16 cellular contexts compared by ENCODE assay signal in the genomic region with DNA sequence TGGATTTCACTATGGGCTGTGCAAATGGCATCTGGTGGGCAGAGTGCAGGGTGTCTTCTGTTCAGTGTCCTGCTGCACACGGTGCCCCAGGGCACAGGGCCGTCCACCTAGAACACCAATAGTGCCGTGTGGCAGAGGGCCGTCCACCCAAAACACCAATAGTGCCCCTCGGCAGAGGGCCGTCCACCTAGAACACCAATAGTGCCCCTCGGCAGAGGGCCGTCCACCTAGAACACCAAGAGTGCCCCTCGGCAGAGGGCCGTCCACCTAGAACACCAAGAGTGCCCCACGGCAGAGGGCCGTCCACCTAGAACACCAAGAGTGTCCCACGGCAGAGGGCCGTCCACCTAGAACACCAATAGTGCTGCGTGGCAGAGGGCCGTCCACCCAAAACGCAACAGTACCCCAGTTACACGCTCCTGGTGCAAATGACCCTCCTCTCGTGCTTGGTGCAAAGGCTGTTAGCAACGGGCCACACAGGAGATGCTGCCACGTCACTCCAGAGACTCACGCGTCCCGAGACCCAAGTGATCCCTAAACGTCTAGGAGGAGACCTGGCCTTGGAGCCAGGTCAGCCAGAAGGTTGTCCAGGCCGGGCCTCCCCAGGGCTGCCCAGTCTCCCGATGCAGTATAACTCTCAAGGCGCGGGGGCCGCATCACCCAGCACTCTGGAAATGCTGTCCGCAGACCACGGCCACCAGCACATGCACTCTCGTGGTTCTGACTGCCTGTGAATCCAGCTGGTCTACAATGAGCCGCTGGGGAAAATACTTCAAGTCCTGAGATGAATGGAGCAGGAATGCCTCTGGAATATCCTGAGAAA. TPM values are rescaled to one million over a fixed set of nuclear protein-coding genes. Genes with fewer than 3 reads are reported as not detected.
DNase-seq lines count a peak whose midpoint lies in the region; ATAC-seq, FAIRE-seq and TF ChIP-seq lines count a peak whose summit lies in the region.
"Had no signal": no experiment of that assay in that cellular context is flagged by ENCODE, and none has a peak within 500 bp of the region (broad histone marks: within the 10 kb centered on the region; RNA-seq: fewer than 3 reads in every experiment).

No MANE protein-coding gene starts in this region.

- H3K9me3 ChIP-seq in RWPE2 (ENCODE audit: severe bottlenecking) = no peaks in the 10 kb centered on the region
- no peaks in the 10 kb centered on the region for H3K9me3 ChIP-seq in kidney (ENCODE audit: control insufficient read depth in 1 of 2, low read length in 2 of 2)
- no peaks in the 10 kb centered on the region for H3K9me3 ChIP-seq in pancreas

- H3K27me3 ChIP-seq in RWPE2 (ENCODE audit: insufficient read depth, poor library complexity, severe bottlenecking) = no peaks in the 10 kb centered on the region
- H3K27me3 ChIP-seq in pancreas = no peaks in the 10 kb centered on the region

- no peak overlapping the region for H3K9ac ChIP-seq in kidney (ENCODE audit: low read length in 2 of 2)

- H3K27ac ChIP-seq in RWPE2 (ENCODE audit: poor library complexity, severe bottlenecking) (no peak overlapping the region), kidney (ENCODE audit: low read depth in 2 of 2, low read length in 2 of 2) (no peak overlapping the region), pancreas (peak overlapping the region; percentile 17 to 55 (median 40))
- H3K27ac ChIP-seq: VCaP had no signal

- ATAC-seq in RWPE2 (ENCODE audit: low read depth) (no peak), pancreas (peak; percentile 30 to 41 (median 36)), GM19023 (IDR thresholded peaks at IDR 0.05; ENCODE audit: unreplicated experiment) (no peak), HG03571 (IDR thresholded peaks at IDR 0.05; ENCODE audit: unreplicated experiment) (no peak)
- ATAC-seq: PC-3 had no signal

- H3K4me3 ChIP-seq in RWPE2 (ENCODE audit: severe bottlenecking) (no peak overlapping the region), kidney (ENCODE audit: low read length in 2 of 2) (no peak overlapping the region), pancreas (no peak overlapping the region)

- H3K36me3 ChIP-seq in RWPE2 (ENCODE audit: low read depth) = no peaks in the 10 kb centered on the region
- no peaks in the 10 kb centered on the region for H3K36me3 ChIP-seq in kidney (ENCODE audit: control insufficient read depth in 1 of 2, insufficient read depth in 2 of 2, low read length in 2 of 2)
- H3K36me3 ChIP-seq in pancreas = no peaks in the 10 kb centered on the region

- no peak for FAIRE-seq in kidney (lab: Jason Lieb, UNC)
- FAIRE-seq in pancreas (lab: Jason Lieb, UNC) = no peak

- peak; percentile 3 for DNase-seq in NCI-H2107 treated with DMSO at 0.1 percent for 48 hours (lab: John Stamatoyannopoulos, UW; ENCODE audit: unreplicated experiment)
- no peak for DNase-seq in NCI-H2107 (lab: John Stamatoyannopoulos, UW)
- peak; percentile 49 for DNase-seq in RWPE2 (ENCODE audit: low spot score)
- peak; percentile 72 for DNase-seq in kidney
- DNase-seq in pancreas = peak in 3 of 6 donors; percentile 10 to 72 (median 58)
- no peak for DNase-seq in effector CD4-positive, alpha-beta T cell
- DNase-seq: 8988T; foreskin fibroblast; MV-4-11; NCI-H510A treated with DMSO at 0.1 percent for 48 hours; PC-3; stimulated activated CD4-positive, alpha-beta T cell treated with anti-CD3 and anti-CD28 coated beads, Interleukin-4, amount 100 ng/mL, for 1 hour; SW 1271 had no signal

- WGBS in pancreas, 2 donors = 83 to 84% methylated on average over 34 of the region's 34 CpGs

- TF ChIP-seq CTCF in RWPE2 (IDR thresholded peaks at IDR 0.05; ENCODE audit: poor library complexity, severe bottlenecking) (no peak), kidney (IDR thresholded peaks at IDR 0.05; ENCODE audit: borderline replicate concordance, extremely low read depth, insufficient read depth) (no peak), pancreas (IDR thresholded peaks at IDR 0.05) (no peak)

- intact Hi-C loops in kidney (cut with DNase I) = no loop called here
- intact Hi-C loops in pancreas (cut with DNase I) = no loop called here

- peaks cover 7% of the 10 kb centered on the region for H3K4me1 ChIP-seq in RWPE2 (ENCODE audit: insufficient read depth, poor library complexity, severe bottlenecking)
- H3K4me1 ChIP-seq in kidney (ENCODE audit: control insufficient read depth in 1 of 2, insufficient read depth in 1 of 2, low read depth in 1 of 2, low read length in 2 of 2) = peaks cover 0 to 2% of the 10 kb centered on the region in 2 donors
- H3K4me1 ChIP-seq in pancreas = peaks cover 12 to 23% (median 18%) of the 10 kb centered on the region in 3 donors

RNA-seq across cellular contexts. Expression of a gene that starts 51.5 kb away (rescaled TPM):
- 28.8 TPM for total RNA-seq in kidney
- 4.2 TPM for polyA plus RNA-seq in kidney (ENCODE audit: insufficient read depth, low read depth, low replicate concordance)
- total RNA-seq in pancreas = 10 to 100 TPM in 3 of 6 donors, 1 to 10 TPM in 3; 7.1 to 11.2 (median 10.1) TPM
- 1 to 10 TPM; 5.7 to 6.5 TPM for polyA plus RNA-seq in pancreas

Comparison
In these comparisons a context has a peak if more than half of its experiments do, and no peak if none do; other contexts are left out.
1. DNase-seq: peak in NCI-H2107 treated with DMSO at 0.1 percent for 48 hours (single experiment), RWPE2 (single experiment) and kidney (single experiment); none in NCI-H2107 (single experiment) and effector CD4-positive, alpha-beta T cell (single experiment).
2. ATAC-seq: peak in pancreas (4 of 4); none in RWPE2 (single experiment), GM19023 (single experiment) and HG03571 (single experiment).
3. H3K27ac ChIP-seq: peak in pancreas (4 of 4); none in RWPE2 (single experiment) and kidney (0 of 2).